In genomic region chr2:15334650-15335326, GRCh38 we compare ENCODE assay signal across 14 cellular contexts.
DNase-seq lines count a peak whose midpoint lies in the region; ATAC-seq and TF ChIP-seq lines count a peak whose summit lies in the region.
"Had no signal": no experiment of that assay in that cellular context is flagged by ENCODE, and none has a peak within 500 bp of the region (broad histone marks: within the 10 kb centered on the region; RNA-seq: fewer than 3 reads in every experiment).

No MANE protein-coding gene starts in this region.

- H3K9me3 ChIP-seq in prostate gland = no peaks in the 10 kb centered on the region

- POLR2A ChIA-PET in activated CD4-positive, alpha-beta T cell treated with anti-CD3 and anti-CD28 coated beads, Interleukin-2, amount 10 ng/mL, durations not matched to agents 7 days and 5 days (lab: Charles Lee) = no interaction called here

- no peak overlapping the region for H3K4me3 Mint-ChIP-seq in activated CD4-positive, alpha-beta T cell treated with anti-CD3 and anti-CD28 coated beads, Interleukin-2, amount 10 ng/mL, durations not matched to agents 7 days and 5 days
- H3K4me3 Mint-ChIP-seq: neural crest cell had no signal

- no peak for TF ChIP-seq CTCF in prostate gland (IDR thresholded peaks at IDR 0.05)

- CTCF ChIA-PET in activated CD4-positive, alpha-beta T cell treated with anti-CD3 and anti-CD28 coated beads, Interleukin-2, amount 10 ng/mL, durations not matched to agents 7 days and 5 days (lab: Charles Lee) = no interaction called here

- no peaks in the 10 kb centered on the region for H3K27me3 ChIP-seq in prostate gland (replicated peaks; ENCODE audit: insufficient read depth)

- peak; percentile 6 for DNase-seq in GM03348 (ENCODE audit: low spot score)
- peak; percentile 36 to 77 for DNase-seq in NCI-H2081 (lab: John Stamatoyannopoulos, UW)
- peak; percentile 69 for DNase-seq in SW480 (ENCODE audit: low spot score)
- peak; percentile 27 for DNase-seq in myocyte (ENCODE audit: low read depth)
- no peak for DNase-seq in activated CD4-positive, alpha-beta T cell treated with anti-CD3 and anti-CD28 coated beads, Interleukin-2, amount 10 ng/mL, durations not matched to agents 7 days and 5 days
- DNase-seq in amygdala (lab: John Stamatoyannopoulos, UW) = no peak
- no peak for DNase-seq in prostate gland (ENCODE audit: low spot score)
- DNase-seq: activated naive CD4-positive, alpha-beta T cell; GF-D8; islet precursor cell; stimulated activated CD4-positive, alpha-beta T cell treated with anti-CD3 and anti-CD28 coated beads, Interleukin-4, amount 100 ng/mL, for 1 hour had no signal

- peaks cover 12% of the 10 kb centered on the region for H3K4me1 Mint-ChIP-seq in activated CD4-positive, alpha-beta T cell treated with anti-CD3 and anti-CD28 coated beads, Interleukin-2, amount 10 ng/mL, durations not matched to agents 7 days and 5 days
- H3K4me1 Mint-ChIP-seq: neural crest cell had no signal

- H3K4me1 ChIP-seq in prostate gland (replicated peaks) = no peaks in the 10 kb centered on the region

- no peak for ATAC-seq in HG03039 (IDR thresholded peaks at IDR 0.05; ENCODE audit: unreplicated experiment)
- ATAC-seq: activated CD4-positive, CD25-positive, alpha-beta regulatory T cell treated with anti-CD3 and anti-CD28 coated beads, Interleukin-2, amount 50 U/mL, for 24 hours had no signal

- H3K27me3 Mint-ChIP-seq in activated CD4-positive, alpha-beta T cell treated with anti-CD3 and anti-CD28 coated beads, Interleukin-2, amount 10 ng/mL, durations not matched to agents 7 days and 5 days = no peaks in the 10 kb centered on the region

- no peak overlapping the region for H3K27ac Mint-ChIP-seq in activated CD4-positive, alpha-beta T cell treated with anti-CD3 and anti-CD28 coated beads, Interleukin-2, amount 10 ng/mL, durations not matched to agents 7 days and 5 days

- peaks cover 11% of the 10 kb centered on the region for H3K36me3 Mint-ChIP-seq in activated CD4-positive, alpha-beta T cell treated with anti-CD3 and anti-CD28 coated beads, Interleukin-2, amount 10 ng/mL, durations not matched to agents 7 days and 5 days (ENCODE audit: low read depth)

- TF ChIP-seq POLR2A in prostate gland (IDR thresholded peaks at IDR 0.05) = no peak

- no peaks in the 10 kb centered on the region for H3K36me3 ChIP-seq in prostate gland

- 40% methylated on average over 5 of the region's 5 CpGs for WGBS in prostate gland

- no peaks in the 10 kb centered on the region for H3K9me3 Mint-ChIP-seq in activated CD4-positive, alpha-beta T cell treated with anti-CD3 and anti-CD28 coated beads, Interleukin-2, amount 10 ng/mL, durations not matched to agents 7 days and 5 days
- H3K9me3 Mint-ChIP-seq: neural crest cell had no signal

- intact Hi-C loops in prostate gland (cut with DNase I) = no loop called here

- no peak overlapping the region for H3K4me3 ChIP-seq in prostate gland

- H3K27ac ChIP-seq in prostate gland = no peak overlapping the region

Comparison
In these comparisons a context has a peak if more than half of its experiments do, and no peak if none do; other contexts are left out.
1. DNase-seq: peak in GM03348 (single experiment), NCI-H2081 (2 of 2), SW480 (single experiment) and myocyte (single experiment); none in activated CD4-positive, alpha-beta T cell treated with anti-CD3 and anti-CD28 coated beads, Interleukin-2, amount 10 ng/mL, durations not matched to agents 7 days and 5 days (single experiment), amygdala (0 of 56) and prostate gland (single experiment).